ENCODE assay signal across 18 cellular contexts in the genomic region with DNA sequence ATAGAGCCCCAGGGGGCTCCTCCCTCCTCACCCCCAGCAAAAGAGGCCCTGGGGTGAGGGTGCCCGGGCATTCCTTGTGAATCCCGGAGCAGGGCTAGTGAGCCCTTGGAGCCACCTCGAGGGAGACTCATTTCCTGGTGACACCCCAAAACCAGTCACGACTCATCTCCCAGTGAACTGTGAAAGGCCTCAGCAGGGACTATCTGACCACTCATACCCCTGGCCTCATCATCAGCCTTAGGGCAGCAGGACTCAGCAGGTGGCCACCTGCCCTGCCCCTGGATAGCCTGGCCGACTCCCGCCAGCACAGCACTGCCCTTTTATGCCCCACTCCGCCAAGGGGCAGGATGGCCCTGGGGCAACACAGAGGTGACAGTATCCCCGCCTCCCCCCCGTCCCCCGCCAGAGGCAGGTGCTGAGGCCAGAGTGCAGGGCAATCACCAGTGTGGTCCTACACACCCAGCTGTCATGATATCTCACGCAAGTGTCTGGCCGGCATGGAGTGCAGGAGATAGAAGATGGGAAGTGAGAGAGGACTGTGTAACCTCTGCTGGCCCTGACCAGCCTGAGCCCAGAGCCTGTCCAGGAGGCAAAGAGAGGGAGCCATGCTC. TPM values are rescaled to one million over a fixed set of nuclear protein-coding genes. Genes with fewer than 3 reads are reported as not detected.
DNase-seq lines count a peak whose midpoint lies in the region; FAIRE-seq and TF ChIP-seq lines count a peak whose summit lies in the region.
"Had no signal": no experiment of that assay in that cellular context is flagged by ENCODE, and none has a peak within 500 bp of the region (broad histone marks: within the 10 kb centered on the region; RNA-seq: fewer than 3 reads in every experiment).

No MANE protein-coding gene starts in this region.

- no peaks in the 10 kb centered on the region for H3K27me3 Mint-ChIP-seq in progenitor cell of endocrine pancreas

- H3K36me3 ChIP-seq in A673 (ENCODE audit: insufficient read depth, low read length, poor library complexity, severe bottlenecking), result no peaks in the 10 kb centered on the region

- H3K4me3 ChIP-seq in coronary artery (no peak overlapping the region), A673 (ENCODE audit: low read depth, low read length, poor library complexity, severe bottlenecking) (no peak overlapping the region)

- CTCF ChIA-PET in A673 (lab: Charles Lee), result no interaction called here

- TF ChIP-seq CTCF in coronary artery (IDR thresholded peaks at IDR 0.05) (no peak), progenitor cell of endocrine pancreas (IDR thresholded peaks at IDR 0.05; ENCODE audit: unreplicated experiment) (no peak), A673 (conservative IDR thresholded peaks at IDR 0.05; ENCODE audit: low read depth, low read length) (no peak)

- DNase-seq in H54 (ENCODE audit: insufficient read length, low spot score) (peak; percentile 87), LHCN-M2 (ENCODE audit: low read depth) (peak; percentile 57), coronary artery (ENCODE audit: low spot score) (peak; percentile 60), progenitor cell of endocrine pancreas (ENCODE audit: low spot score, unreplicated experiment) (no peak), A673 (ENCODE audit: low spot score) (no peak), NCI-H524 (lab: John Stamatoyannopoulos, UW) (no peak)
- DNase-seq in stimulated activated naive CD4-positive, alpha-beta T cell (lab: John Stamatoyannopoulos, UW), result no peak
- DNase-seq: central memory CD4-positive, alpha-beta T cell; GF-D8; hippocampal formation; left ventricle myocardium superior; NCI-H1092; NCI-H510A treated with DMSO at 0.1 percent for 48 hours; nephron progenitor cell; SHP77 had no signal

- POLR2A ChIA-PET in A673 (lab: Charles Lee; ENCODE audit: low non-redundant PET), result interaction anchor here (0.6 kb wide), 1 partner anchor 253 kb away, joined by 3 read pairs; no protein-coding TSS in a partner anchor

- intact Hi-C loops in A673 (cut with micrococcal nuclease; ENCODE audit: unreplicated experiment), result loop anchor here (10.0 kb wide), 1 partner anchor 277 kb away; no protein-coding TSS in a partner anchor

- H3K27ac ChIP-seq in coronary artery (no peak overlapping the region), A673 (ENCODE audit: low read depth, low read length, poor library complexity, severe bottlenecking) (no peak overlapping the region)

- no peak for TF ChIP-seq POLR2A in H54 (IDR thresholded peaks at IDR 0.05; ENCODE audit: low read depth, low read length)

- H3K9me3 ChIP-seq in A673 (ENCODE audit: low read depth, low read length, poor library complexity, severe bottlenecking), result no peaks in the 10 kb centered on the region

- no peak for FAIRE-seq in H54 (lab: Jason Lieb, UNC)

- no peaks in the 10 kb centered on the region for H3K27me3 ChIP-seq in A673 (replicated peaks; ENCODE audit: insufficient read depth, low read depth, low read length, poor library complexity)

- no peaks in the 10 kb centered on the region for H3K9me3 Mint-ChIP-seq in progenitor cell of endocrine pancreas (ENCODE audit: low read depth)
- H3K9me3 Mint-ChIP-seq: activated naive CD4-positive, alpha-beta T cell treated with anti-CD3 and anti-CD28 coated beads, Interleukin-2, amount 50 U/mL, for 72 hours; CD8-positive, alpha-beta memory T cell; nephron progenitor cell had no signal

- H3K36me3 Mint-ChIP-seq in progenitor cell of endocrine pancreas (ENCODE audit: insufficient read depth), result no peaks in the 10 kb centered on the region
- H3K36me3 Mint-ChIP-seq: activated naive CD4-positive, alpha-beta T cell treated with anti-CD3 and anti-CD28 coated beads, Interleukin-2, amount 50 U/mL, for 72 hours; CD8-positive, alpha-beta memory T cell had no signal

- H3K4me1 Mint-ChIP-seq in progenitor cell of endocrine pancreas (ENCODE audit: low read depth), result peaks cover 23% of the 10 kb centered on the region

- H3K4me1 ChIP-seq in A673 (ENCODE audit: insufficient read depth, low read length, poor library complexity, severe bottlenecking), result peaks cover 6% of the 10 kb centered on the region

- peak overlapping the region; percentile 18 for H3K27ac Mint-ChIP-seq in progenitor cell of endocrine pancreas
- H3K27ac Mint-ChIP-seq: nephron progenitor cell had no signal

- no TSS peak for BruUV-seq in A673 (replicated peaks; lab: Mats Ljungman, UMichigan)

- H3K4me3 Mint-ChIP-seq in progenitor cell of endocrine pancreas (ENCODE audit: low read depth), result no peak overlapping the region
- H3K4me3 Mint-ChIP-seq: CD8-positive, alpha-beta memory T cell; nephron progenitor cell had no signal

RNA-seq across cellular contexts. Expression of a gene that starts 3.2 kb away (rescaled TPM):
- total RNA-seq in LHCN-M2 (2014; rRNA removed) (4.4 and 5.0 TPM in 2 replicates), progenitor cell of endocrine pancreas (14.6 and 17.5 TPM in 2 replicates), A673 (2021) (not detected in 2 replicates)
- polyA plus RNA-seq in LHCN-M2 (2012), result 5.1 TPM
- total RNA-seq: CD8-positive, alpha-beta memory T cell had no signal
- polyA plus RNA-seq: CD8-positive, alpha-beta memory T cell had no signal

RNA-seq across cellular contexts. Expression of a gene that starts 4.2 kb away (rescaled TPM):
- 0.51 and 1.9 TPM in 2 replicates for total RNA-seq in LHCN-M2 (2014; rRNA removed)
- polyA plus RNA-seq in LHCN-M2 (2012), result 0.26 TPM
- 1.5 and 1.6 TPM in 2 replicates for total RNA-seq in progenitor cell of endocrine pancreas
- 0.09 TPM in 1 of 2 replicates, not detected in the other for total RNA-seq in A673 (2021)
- total RNA-seq: activated naive CD4-positive, alpha-beta T cell treated with anti-CD3 and anti-CD28 coated beads, Interleukin-2, amount 50 U/mL, for 72 hours; CD8-positive, alpha-beta memory T cell had no signal
- polyA plus RNA-seq: CD8-positive, alpha-beta memory T cell had no signal

RNA-seq across cellular contexts. Expression of a gene that starts 6.7 kb away (rescaled TPM):
- total RNA-seq in LHCN-M2 (2014; rRNA removed), result 2.5 and 3.2 TPM in 2 replicates
- polyA plus RNA-seq in LHCN-M2 (2012), result 2.3 TPM
- total RNA-seq in progenitor cell of endocrine pancreas, result not detected in 2 replicates
- not detected in 2 replicates for total RNA-seq in A673 (2021)
- total RNA-seq: activated naive CD4-positive, alpha-beta T cell treated with anti-CD3 and anti-CD28 coated beads, Interleukin-2, amount 50 U/mL, for 72 hours; CD8-positive, alpha-beta memory T cell had no signal
- polyA plus RNA-seq: CD8-positive, alpha-beta memory T cell had no signal

RNA-seq across cellular contexts. Expression of a gene that starts 58.5 kb away (rescaled TPM):
- total RNA-seq in LHCN-M2 (2014; rRNA removed) (not detected in 2 replicates), progenitor cell of endocrine pancreas (not detected in 2 replicates), A673 (2021) (not detected in 2 replicates)
- polyA plus RNA-seq in LHCN-M2 (2012), result not detected
- total RNA-seq: activated naive CD4-positive, alpha-beta T cell treated with anti-CD3 and anti-CD28 coated beads, Interleukin-2, amount 50 U/mL, for 72 hours; CD8-positive, alpha-beta memory T cell; left ventricle myocardium superior; skeletal muscle tissue had no signal
- polyA plus RNA-seq: CD8-positive, alpha-beta memory T cell had no signal

Comparison
In these comparisons a context has a peak if more than half of its experiments do, and no peak if none do; other contexts are left out.
1. DNase-seq: peak in H54 (single experiment), LHCN-M2 (single experiment) and coronary artery (single experiment); none in progenitor cell of endocrine pancreas (single experiment), A673 (single experiment), stimulated activated naive CD4-positive, alpha-beta T cell (0 of 6) and NCI-H524 (0 of 2).